Comparison of ENCODE assay signal across 8 cellular contexts in the genomic region with DNA sequence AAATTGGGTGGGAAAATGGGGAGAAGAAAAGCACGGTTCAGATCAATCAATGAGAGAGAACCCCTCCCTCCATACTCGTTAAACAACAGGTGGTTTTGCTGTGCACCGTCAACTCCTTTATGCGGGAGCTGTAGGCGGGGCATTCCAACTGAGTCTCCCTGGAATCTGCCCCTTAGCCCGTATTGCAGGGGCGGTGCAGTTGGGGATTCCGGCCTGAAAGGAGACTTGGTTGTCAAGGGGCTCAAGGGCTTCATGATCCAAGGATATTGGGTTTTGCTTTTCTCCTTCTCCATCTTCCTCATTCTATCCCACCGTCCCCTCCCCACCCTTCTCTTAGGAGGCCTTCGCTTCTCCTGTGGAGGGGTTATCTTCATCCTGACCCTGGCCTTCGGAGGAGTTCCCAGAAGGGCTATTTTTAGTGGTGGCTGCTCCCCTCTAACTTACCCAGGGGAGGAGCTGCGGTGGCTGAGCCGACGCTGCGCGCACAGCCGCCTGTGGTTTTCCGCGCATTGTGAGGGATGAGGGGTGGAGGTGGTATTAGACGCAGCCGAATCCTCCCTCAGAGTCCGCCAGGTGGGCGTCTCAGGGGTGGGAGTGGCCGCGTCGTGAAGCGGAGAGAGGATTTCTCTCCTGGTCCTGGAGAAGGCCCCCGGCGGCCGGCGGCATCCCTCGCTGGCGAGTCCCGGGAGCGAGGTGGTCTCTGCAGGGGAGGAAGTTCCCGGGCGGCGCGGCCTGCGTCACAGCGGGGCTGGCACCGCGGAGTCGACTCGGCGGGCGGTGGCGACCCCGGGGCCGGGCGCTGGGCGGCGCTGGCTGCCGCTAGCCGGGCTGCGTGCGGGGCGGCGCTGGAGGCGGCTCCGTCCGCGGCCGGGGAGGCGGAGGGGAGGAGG. TPM values are rescaled to one million over a fixed set of nuclear protein-coding genes. Genes with fewer than 3 reads are reported as not detected.
A peak's percentile ranks its signal among the peaks of the same experiment; 100 is the strongest.
DNase-seq lines count a peak whose midpoint lies in the region; ATAC-seq and TF ChIP-seq lines count a peak whose summit lies in the region.

No MANE protein-coding gene starts in this region.

- H3K36me3 Mint-ChIP-seq in neural crest cell (ENCODE audit: low read depth), result no peaks in the 10 kb centered on the region

- peak overlapping the region; percentile 56 to 86; a peak in 3 of 4 replicates for H3K4me3 ChIP-seq in DND-41 (ENCODE audit: low read depth in 1 of 2, low read length in 2 of 2)
- H3K4me3 ChIP-seq in stomach smooth muscle (ENCODE audit: low read length in 2 of 2), result peak overlapping the region; percentile 87 to 88

- H3K27me3 ChIP-seq in DND-41 (ENCODE audit: insufficient read depth, low read length, poor library complexity) (no peaks in the 10 kb centered on the region), stomach smooth muscle (ENCODE audit: control insufficient read depth in 1 of 2, insufficient read depth in 2 of 2, low read length in 2 of 2) (no peaks in the 10 kb centered on the region)

- H3K9ac ChIP-seq in DND-41 (ENCODE audit: low read depth, low read length) (peak overlapping the region; percentile 94), stomach smooth muscle (ENCODE audit: low read length in 2 of 2) (peak overlapping the region; percentile 68 to 76)

- H3K79me2 ChIP-seq in DND-41 (ENCODE audit: insufficient read depth, low read length), result peaks cover 41% of the 10 kb centered on the region

- H3K4me1 Mint-ChIP-seq in neural crest cell, result peaks cover 28% of the 10 kb centered on the region

- ATAC-seq in DND-41 (ENCODE audit: insufficient read depth, low read depth), result peak; percentile 83
- ATAC-seq in GM21576 (IDR thresholded peaks at IDR 0.05; ENCODE audit: unreplicated experiment), result peak; percentile 83

- peaks cover 6% of the 10 kb centered on the region; the same call in 1 of the 2 replicates for H4K20me1 ChIP-seq in DND-41 (ENCODE audit: insufficient read depth, low read length)

- H3K27ac Mint-ChIP-seq in neural crest cell (ENCODE audit: unreplicated experiment), result peak overlapping the region; percentile 15

- H3K4me2 ChIP-seq in DND-41 (ENCODE audit: insufficient read depth, low read length), result peak overlapping the region; percentile 93

- H3K27me3 Mint-ChIP-seq in neural crest cell (ENCODE audit: low read depth), result peaks cover 20% of the 10 kb centered on the region

- peak overlapping the region; percentile 93 for H3K4me3 Mint-ChIP-seq in neural crest cell

- TF ChIP-seq CTCF in DND-41 (IDR thresholded peaks at IDR 0.05; ENCODE audit: borderline replicate concordance, extremely low read depth, low read length, poor library complexity, severe bottlenecking) (peak; percentile 76), neural crest cell (conservative IDR thresholded peaks at IDR 0.05) (peak; percentile 54)

- peaks cover 39% of the 10 kb centered on the region for H3K4me1 ChIP-seq in DND-41 (ENCODE audit: insufficient read depth, low read length)
- H3K4me1 ChIP-seq in stomach smooth muscle (ENCODE audit: control insufficient read depth, insufficient read depth, low read length), result peaks cover 7% of the 10 kb centered on the region

- H3K36me3 ChIP-seq in DND-41 (ENCODE audit: insufficient read depth, low read length), result no peaks in the 10 kb centered on the region; the same call in 1 of the 2 replicates
- no peaks in the 10 kb centered on the region for H3K36me3 ChIP-seq in stomach smooth muscle (ENCODE audit: control insufficient read depth in 2 of 2, insufficient read depth in 2 of 2, low read length in 2 of 2)

- H3K9me3 ChIP-seq in DND-41 (ENCODE audit: insufficient read depth, low read length, severe bottlenecking) (no peaks in the 10 kb centered on the region), stomach smooth muscle (ENCODE audit: control insufficient read depth in 2 of 2, low read length in 2 of 2) (no peaks in the 10 kb centered on the region)

- H2AFZ ChIP-seq in DND-41 (ENCODE audit: low read depth, low read length), result peak overlapping the region; percentile 91

- H3K9me3 Mint-ChIP-seq in neural crest cell, result no peaks in the 10 kb centered on the region

- DNase-seq in DND-41, result peak; percentile 84
- DNase-seq in HuH-7.5 (ENCODE audit: low spot score), result peak; percentile 58
- peak; percentile 78 for DNase-seq in RPMI8226
- DNase-seq in activated effector memory CD4-positive, alpha-beta T cell treated with Interleukin-2 at 50 U/mL for 16 hours, result peak; percentile 83
- DNase-seq in fibroblast of the conjunctiva (ENCODE audit: low read depth), result peak; percentile 49
- DNase-seq in neural crest cell (ENCODE audit: low read depth, low spot score), result peak; percentile 82

- H3K27ac ChIP-seq in DND-41 (ENCODE audit: low read length) (peak overlapping the region; percentile 87), stomach smooth muscle (ENCODE audit: low read length) (peak overlapping the region; percentile 62)

RNA-seq across cellular contexts. Expression of a gene that starts 0.5 kb away (rescaled TPM):
- 4.5 and 4.6 TPM in 2 replicates for total RNA-seq in neural crest cell

Comparison
In these comparisons a context has a peak if more than half of its experiments do, and no peak if none do; other contexts are left out.
1. Peak in every context shown above with its lines: DNase-seq, ATAC-seq, H3K4me3 ChIP-seq and H3K27ac ChIP-seq.